In the genomic region with DNA sequence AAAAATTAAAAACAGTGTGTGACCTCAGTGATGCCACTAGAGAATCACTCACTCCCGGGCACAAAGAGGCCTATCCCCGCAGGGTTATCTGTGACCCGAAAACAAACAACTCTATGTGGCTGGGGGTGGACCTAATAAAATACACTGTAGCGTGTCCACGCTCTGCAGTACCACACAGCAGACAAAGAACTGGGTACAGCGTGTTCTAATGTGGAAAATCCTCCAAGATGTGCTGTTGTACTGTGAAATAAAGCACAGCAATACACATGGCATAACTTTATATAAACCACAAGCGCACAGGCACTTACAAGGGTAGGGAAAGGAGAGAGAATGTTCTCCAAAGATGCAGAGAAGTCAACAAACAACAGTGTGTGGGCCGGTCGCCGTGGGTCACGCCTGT, we compare ENCODE assay signal across 15 cellular contexts. TPM values are rescaled to one million over a fixed set of nuclear protein-coding genes. Genes with fewer than 3 reads are reported as not detected.
"Had no signal": no experiment of that assay in that cellular context is flagged by ENCODE, and none has a peak within 500 bp of the region (broad histone marks: within the 10 kb centered on the region; RNA-seq: fewer than 3 reads in every experiment).

No MANE protein-coding gene starts in this region.

- H3K27ac Mint-ChIP-seq: activated CD4-positive, alpha-beta T cell treated with anti-CD3 and anti-CD28 coated beads for 36 hours; memory B cell had no signal

- DNase-seq: activated CD4-positive, alpha-beta T cell treated with anti-CD3 and anti-CD28 coated beads for 36 hours; activated CD8-positive, alpha-beta memory T cell treated with anti-CD3 and anti-CD28 coated beads for 24 hours; activated effector memory CD4-positive, alpha-beta T cell treated with Interleukin-2 at 50 U/mL for 16 hours; heart left ventricle; stimulated activated CD4-positive, alpha-beta T cell treated with anti-CD3 and anti-CD28 coated beads, Interleukin-1b, Interleukin-23, amount 100 ng/mL, for 48 hours; stimulated activated naive CD4-positive, alpha-beta T cell treated with Interleukin-2 at 50 U/mL for 16 hours; SW 1271; T-helper 9 cell; upper lobe of left lung had no signal

- H3K36me3 ChIP-seq: ascending aorta, heart left ventricle, right atrium auricular region, SJSA1, suprapubic skin, upper lobe of left lung had no signal

- H3K9me3 Mint-ChIP-seq: memory B cell had no signal

- H3K27me3 Mint-ChIP-seq: activated CD4-positive, alpha-beta T cell treated with anti-CD3 and anti-CD28 coated beads for 36 hours; memory B cell had no signal

- H3K27ac ChIP-seq: ascending aorta, heart left ventricle, right atrium auricular region, SJSA1, suprapubic skin, upper lobe of left lung had no signal

- H3K4me1 ChIP-seq: ascending aorta had no signal

- H3K4me3 ChIP-seq: ascending aorta, heart left ventricle, right atrium auricular region, SJSA1, suprapubic skin, upper lobe of left lung had no signal

- ATAC-seq: activated CD4-positive, alpha-beta T cell treated with anti-CD3 and anti-CD28 coated beads for 36 hours; heart left ventricle had no signal

- H3K4me3 Mint-ChIP-seq: activated CD4-positive, alpha-beta T cell treated with anti-CD3 and anti-CD28 coated beads for 36 hours; memory B cell had no signal

- H3K27me3 ChIP-seq: ascending aorta, right atrium auricular region, suprapubic skin, upper lobe of left lung had no signal

RNA-seq across cellular contexts. Expression of gene SLC34A1, which starts 8.1 kb away (rescaled TPM):
- total RNA-seq: ascending aorta, frontal cortex, heart left ventricle, right atrium auricular region, SJSA1, upper lobe of left lung had no signal
- polyA plus RNA-seq: heart left ventricle had no signal

RNA-seq across cellular contexts. Expression of gene PFN3, which starts 24.4 kb away (rescaled TPM):
- total RNA-seq: activated CD4-positive, alpha-beta T cell treated with anti-CD3 and anti-CD28 coated beads for 36 hours; ascending aorta; heart left ventricle; right atrium auricular region; SJSA1; suprapubic skin; upper lobe of left lung had no signal
- polyA plus RNA-seq: heart left ventricle had no signal

RNA-seq across cellular contexts. Expression of gene F12, which starts 33.3 kb away (rescaled TPM):
- total RNA-seq: ascending aorta had no signal
